Comparison of ENCODE assay signal across 15 cellular contexts in genomic region chr6:89928604-89929003, GRCh38. TPM values are rescaled to one million over a fixed set of nuclear protein-coding genes. Genes with fewer than 3 reads are reported as not detected.
DNase-seq lines count a peak whose midpoint lies in the region; FAIRE-seq and TF ChIP-seq lines count a peak whose summit lies in the region.
"Had no signal": no experiment of that assay in that cellular context is flagged by ENCODE, and none has a peak within 500 bp of the region (broad histone marks: within the 10 kb centered on the region; RNA-seq: fewer than 3 reads in every experiment).

No MANE protein-coding gene starts in this region.

- no peaks in the 10 kb centered on the region for H3F3A ChIP-seq in smooth muscle cell (ENCODE audit: low read depth)

- H3K36me3 Mint-ChIP-seq in activated CD4-positive, alpha-beta memory T cell treated with anti-CD3 and anti-CD28 coated beads for 36 hours = peaks cover 46% of the 10 kb centered on the region
- peaks cover 24% of the 10 kb centered on the region for H3K36me3 Mint-ChIP-seq in activated CD4-positive, alpha-beta memory T cell treated with anti-CD3 and anti-CD28 coated beads, Interleukin-2, amount 10 ng/mL, durations not matched to agents 7 days and 5 days (ENCODE audit: low read depth)
- H3K36me3 Mint-ChIP-seq in chondrocyte (ENCODE audit: low read depth) = peaks cover 9% of the 10 kb centered on the region

- peaks cover 19% of the 10 kb centered on the region for H3K4me1 ChIP-seq in smooth muscle cell (ENCODE audit: low read depth)

- peak overlapping the region; percentile 54 for H3K27ac ChIP-seq in smooth muscle cell (ENCODE audit: low read depth)
- H3K27ac ChIP-seq: thoracic aorta had no signal

- no peaks in the 10 kb centered on the region for H3K79me2 ChIP-seq in smooth muscle cell (ENCODE audit: low read depth)

- intact Hi-C loops in activated CD4-positive, alpha-beta memory T cell treated with anti-CD3 and anti-CD28 coated beads for 36 hours (cut with micrococcal nuclease) = no loop called here

- H4K20me1 ChIP-seq in smooth muscle cell (ENCODE audit: low read depth) = no peaks in the 10 kb centered on the region

- no peaks in the 10 kb centered on the region for H3K36me3 ChIP-seq in smooth muscle cell (ENCODE audit: low read depth)

- 40% methylated on average over 6 of the region's 6 CpGs for WGBS in smooth muscle cell (ENCODE audit: low lambda C conversion rate)

- peaks cover 36% of the 10 kb centered on the region for H3K4me1 Mint-ChIP-seq in activated CD4-positive, alpha-beta memory T cell treated with anti-CD3 and anti-CD28 coated beads for 36 hours (ENCODE audit: low read depth)
- H3K4me1 Mint-ChIP-seq in activated CD4-positive, alpha-beta memory T cell treated with anti-CD3 and anti-CD28 coated beads, Interleukin-2, amount 10 ng/mL, durations not matched to agents 7 days and 5 days = peaks cover 28% of the 10 kb centered on the region
- H3K4me1 Mint-ChIP-seq in chondrocyte (ENCODE audit: low read depth) = no peaks in the 10 kb centered on the region

- FAIRE-seq in RCC 7860 (lab: Jason Lieb, UNC) = no peak

- H2AFZ ChIP-seq in smooth muscle cell (ENCODE audit: low read depth) = no peak overlapping the region

- H3K9me3 ChIP-seq in smooth muscle cell (replicated peaks; ENCODE audit: low read depth) = no peaks in the 10 kb centered on the region
- H3K9me3 ChIP-seq: thoracic aorta had no signal

- no peaks in the 10 kb centered on the region for H3K9me3 Mint-ChIP-seq in activated CD4-positive, alpha-beta memory T cell treated with anti-CD3 and anti-CD28 coated beads for 36 hours
- H3K9me3 Mint-ChIP-seq in activated CD4-positive, alpha-beta memory T cell treated with anti-CD3 and anti-CD28 coated beads, Interleukin-2, amount 10 ng/mL, durations not matched to agents 7 days and 5 days = no peaks in the 10 kb centered on the region
- no peaks in the 10 kb centered on the region for H3K9me3 Mint-ChIP-seq in chondrocyte (ENCODE audit: low read depth)

- H3K9ac ChIP-seq in smooth muscle cell (ENCODE audit: low read depth) = peak overlapping the region; percentile 33

- DNase-seq in activated CD4-positive, alpha-beta memory T cell treated with anti-CD3 and anti-CD28 coated beads for 36 hours = peak; percentile 65
- no peak for DNase-seq in activated CD4-positive, alpha-beta memory T cell treated with anti-CD3 and anti-CD28 coated beads, Interleukin-2, amount 10 ng/mL, durations not matched to agents 7 days and 5 days
- DNase-seq in RCC 7860 (ENCODE audit: low spot score) (peak; percentile 36), choroid plexus epithelial cell (ENCODE audit: low read depth) (peak; percentile 24), smooth muscle cell (lab: John Stamatoyannopoulos, UW; ENCODE audit: unreplicated experiment) (no peak), NCI-H526 treated with DMSO at 0.1 percent for 48 hours (lab: John Stamatoyannopoulos, UW) (no peak), NCI-H187 (lab: John Stamatoyannopoulos, UW) (no peak), chondrocyte (ENCODE audit: low spot score) (no peak)
- DNase-seq: activated effector memory CD4-positive, alpha-beta T cell treated with anti-CD3 and anti-CD28 coated beads, Interleukin-2, amount 50 U/mL, for 16 hours; NK-92 treated with Interleukin-12 subunit alpha and Interleukin-12 subunit beta, amount 100 ng/mL, for 24 hours had no signal

- H3K27ac Mint-ChIP-seq in activated CD4-positive, alpha-beta memory T cell treated with anti-CD3 and anti-CD28 coated beads for 36 hours = peak overlapping the region; percentile 62
- H3K27ac Mint-ChIP-seq in activated CD4-positive, alpha-beta memory T cell treated with anti-CD3 and anti-CD28 coated beads, Interleukin-2, amount 10 ng/mL, durations not matched to agents 7 days and 5 days = no peak overlapping the region
- no peak overlapping the region for H3K27ac Mint-ChIP-seq in chondrocyte (ENCODE audit: unreplicated experiment)

- no peak for TF ChIP-seq CTCF in choroid plexus epithelial cell (conservative IDR thresholded peaks at IDR 0.05; ENCODE audit: low read depth, low read length)
- TF ChIP-seq CTCF in smooth muscle cell (IDR thresholded peaks at IDR 0.05; ENCODE audit: borderline replicate concordance, insufficient read depth, poor library complexity, severe bottlenecking) = no peak
- no peak for TF ChIP-seq CTCF in chondrocyte (IDR thresholded peaks at IDR 0.05)

- H3K27me3 Mint-ChIP-seq in activated CD4-positive, alpha-beta memory T cell treated with anti-CD3 and anti-CD28 coated beads for 36 hours = no peaks in the 10 kb centered on the region
- H3K27me3 Mint-ChIP-seq in activated CD4-positive, alpha-beta memory T cell treated with anti-CD3 and anti-CD28 coated beads, Interleukin-2, amount 10 ng/mL, durations not matched to agents 7 days and 5 days = no peaks in the 10 kb centered on the region
- H3K27me3 Mint-ChIP-seq in chondrocyte (ENCODE audit: low read depth) = no peaks in the 10 kb centered on the region

- POLR2A ChIA-PET in activated CD4-positive, alpha-beta memory T cell treated with anti-CD3 and anti-CD28 coated beads for 36 hours (lab: Charles Lee) = no interaction called here
- POLR2A ChIA-PET in activated CD4-positive, alpha-beta memory T cell treated with anti-CD3 and anti-CD28 coated beads, Interleukin-2, amount 10 ng/mL, durations not matched to agents 7 days and 5 days (lab: Charles Lee) = no interaction called here

- H3K27me3 ChIP-seq in smooth muscle cell (ENCODE audit: low read depth) = no peaks in the 10 kb centered on the region

- CTCF ChIA-PET in activated CD4-positive, alpha-beta memory T cell treated with anti-CD3 and anti-CD28 coated beads for 36 hours (lab: Charles Lee) = interaction anchor here (1.4 kb wide), 1 partner anchor 12 kb away, joined by 4 read pairs; no protein-coding TSS in a partner anchor
- CTCF ChIA-PET in activated CD4-positive, alpha-beta memory T cell treated with anti-CD3 and anti-CD28 coated beads, Interleukin-2, amount 10 ng/mL, durations not matched to agents 7 days and 5 days (lab: Charles Lee) = no interaction called here

- H3K4me2 ChIP-seq in smooth muscle cell = no peak overlapping the region

- H3K4me3 ChIP-seq in choroid plexus epithelial cell (ENCODE audit: low read depth, low read length) (no peak overlapping the region), smooth muscle cell (no peak overlapping the region)
- H3K4me3 ChIP-seq: lung, thoracic aorta had no signal

- H3K4me3 Mint-ChIP-seq in activated CD4-positive, alpha-beta memory T cell treated with anti-CD3 and anti-CD28 coated beads for 36 hours = no peak overlapping the region
- no peak overlapping the region for H3K4me3 Mint-ChIP-seq in activated CD4-positive, alpha-beta memory T cell treated with anti-CD3 and anti-CD28 coated beads, Interleukin-2, amount 10 ng/mL, durations not matched to agents 7 days and 5 days
- no peak overlapping the region for H3K4me3 Mint-ChIP-seq in chondrocyte (ENCODE audit: unreplicated experiment)

RNA-seq across cellular contexts. Expression of gene GJA10, which starts 34.3 kb away (rescaled TPM):
- total RNA-seq in activated CD4-positive, alpha-beta memory T cell treated with anti-CD3 and anti-CD28 coated beads for 36 hours = not detected
- 1 to 10 TPM; 3.4 to 3.5 TPM for total RNA-seq in activated CD4-positive, alpha-beta memory T cell treated with anti-CD3 and anti-CD28 coated beads, Interleukin-2, amount 10 ng/mL, durations not matched to agents 7 days and 5 days
- total RNA-seq in smooth muscle cell (not detected in 2 replicates), chondrocyte (not detected in 3 replicates)
- not detected in 2 replicates for polyA plus RNA-seq in smooth muscle cell
- total RNA-seq: fibroblast of lung, lung, SK-MEL-5, thoracic aorta had no signal
- polyA plus RNA-seq: AG04450, fibroblast of lung, lung had no signal

Comparison
In these comparisons a context has a peak if more than half of its experiments do, and no peak if none do; other contexts are left out.
1. DNase-seq: peak in activated CD4-positive, alpha-beta memory T cell treated with anti-CD3 and anti-CD28 coated beads for 36 hours (single experiment), RCC 7860 (single experiment) and choroid plexus epithelial cell (single experiment); none in activated CD4-positive, alpha-beta memory T cell treated with anti-CD3 and anti-CD28 coated beads, Interleukin-2, amount 10 ng/mL, durations not matched to agents 7 days and 5 days (single experiment), smooth muscle cell (single experiment), NCI-H526 treated with DMSO at 0.1 percent for 48 hours (single experiment), NCI-H187 (0 of 2) and chondrocyte (single experiment).